In the genomic region with DNA sequence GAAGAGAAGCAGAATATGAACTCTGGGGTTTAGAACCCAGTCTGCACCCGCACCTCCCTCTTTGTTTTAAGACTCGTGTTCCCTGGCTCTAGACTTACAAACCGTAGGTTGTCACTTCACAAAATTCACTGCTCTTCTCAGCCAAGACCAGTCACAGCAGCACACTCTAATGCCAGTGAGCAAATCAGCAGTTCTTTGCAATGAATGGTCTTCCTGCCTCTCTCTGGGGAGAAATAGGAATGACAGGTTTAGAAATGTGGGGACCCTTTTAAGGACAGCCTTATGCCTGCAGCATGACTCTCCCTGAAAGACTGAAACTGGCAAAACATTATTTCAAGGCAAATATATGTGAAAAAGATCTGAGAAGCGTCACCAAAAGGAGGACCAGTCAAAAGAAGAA, we compare ENCODE assay signal across 13 cellular contexts.
"Had no signal": no experiment of that assay in that cellular context is flagged by ENCODE, and none has a peak within 500 bp of the region (broad histone marks: within the 10 kb centered on the region; RNA-seq: fewer than 3 reads in every experiment).

No MANE protein-coding gene starts in this region.

- H3K4me3 ChIP-seq: neural progenitor cell, skin epidermis had no signal

- H3K36me3 Mint-ChIP-seq: activated CD4-positive, alpha-beta memory T cell treated with anti-CD3 and anti-CD28 coated beads for 36 hours; neural progenitor cell had no signal

- H2AFZ ChIP-seq: neural progenitor cell, parathyroid adenoma had no signal

- H3K27ac Mint-ChIP-seq: activated CD4-positive, alpha-beta memory T cell treated with anti-CD3 and anti-CD28 coated beads for 36 hours; activated T-helper 1 cell treated with anti-CD3 and anti-CD28 coated beads, Interleukin-12 subunit alpha, Interleukin-12 subunit beta, Interleukin-2, Interleukin-4 antibody, amounts not matched to agents 30 ng/mL and 10 ng/mL and 1 ng/mL, durations not matched to agents 14 hours and 24 hours and 36 hours; neural progenitor cell; T-helper 2 cell treated with Interferon-gamma antibody and Interleukin-4, amounts not matched to agents 5 μg/mL and 100 μg/mL, for 36 hours had no signal

- ATAC-seq: esophagus mucosa, left ventricle myocardium superior had no signal

- H3K27ac ChIP-seq: neural progenitor cell, parathyroid adenoma, skin epidermis had no signal

- H3K4me1 Mint-ChIP-seq: neural progenitor cell had no signal

- DNase-seq: activated CD4-positive, alpha-beta memory T cell treated with anti-CD3 and anti-CD28 coated beads for 36 hours; activated CD8-positive, alpha-beta memory T cell treated with anti-CD3 and anti-CD28 coated beads, Interleukin-2, amount 50 U/mL, for 4 hours; activated naive CD4-positive, alpha-beta T cell; caudate nucleus; foreskin fibroblast; left ventricle myocardium superior; stimulated activated CD4-positive, alpha-beta T cell treated with anti-CD3 and anti-CD28 coated beads, Interleukin-4, amount 100 ng/mL, for 4 hours had no signal

- H3K4me1 ChIP-seq: neural progenitor cell, parathyroid adenoma had no signal

- H3K4me2 ChIP-seq: neural progenitor cell had no signal

- H3K79me2 ChIP-seq: parathyroid adenoma had no signal

- H3K36me3 ChIP-seq: neural progenitor cell had no signal

- H3K27me3 ChIP-seq: neural progenitor cell had no signal

- H3K9ac ChIP-seq: neural progenitor cell, parathyroid adenoma had no signal

- H3K4me3 Mint-ChIP-seq: activated CD4-positive, alpha-beta memory T cell treated with anti-CD3 and anti-CD28 coated beads for 36 hours; activated T-helper 1 cell treated with anti-CD3 and anti-CD28 coated beads, Interleukin-12 subunit alpha, Interleukin-12 subunit beta, Interleukin-2, Interleukin-4 antibody, amounts not matched to agents 30 ng/mL and 10 ng/mL and 1 ng/mL, durations not matched to agents 14 hours and 24 hours and 36 hours; neural progenitor cell; T-helper 2 cell treated with Interferon-gamma antibody and Interleukin-4, amounts not matched to agents 5 μg/mL and 100 μg/mL, for 36 hours had no signal

- H3K9me3 Mint-ChIP-seq: activated CD4-positive, alpha-beta memory T cell treated with anti-CD3 and anti-CD28 coated beads for 36 hours; activated T-helper 1 cell treated with anti-CD3 and anti-CD28 coated beads, Interleukin-12 subunit alpha, Interleukin-12 subunit beta, Interleukin-2, Interleukin-4 antibody, amounts not matched to agents 30 ng/mL and 10 ng/mL and 1 ng/mL, durations not matched to agents 14 hours and 24 hours and 36 hours; neural progenitor cell; T-helper 2 cell treated with Interferon-gamma antibody and Interleukin-4, amounts not matched to agents 5 μg/mL and 100 μg/mL, for 36 hours had no signal
